In genomic region chr3:525415-525814, GRCh38 we compare ENCODE assay signal across 23 cellular contexts.
"Had no signal": no experiment of that assay in that cellular context is flagged by ENCODE, and none has a peak within 500 bp of the region (broad histone marks: within the 10 kb centered on the region; RNA-seq: fewer than 3 reads in every experiment).

No MANE protein-coding gene starts in this region.

- H3K27me3 Mint-ChIP-seq: naive B cell, progenitor cell of endocrine pancreas had no signal

- H3K27me3 ChIP-seq: dorsolateral prefrontal cortex, gastrocnemius medialis, heart right ventricle, pancreas, stomach, transverse colon had no signal

- H3K4me1 Mint-ChIP-seq: naive B cell had no signal

- DNase-seq: cortex of kidney; dorsolateral prefrontal cortex; effector CD8-positive, alpha-beta T cell; gastrocnemius medialis; heart right ventricle; islet precursor cell; left ventricle myocardium inferior; mesenchymal stem cell; naive B cell; occipital lobe; pancreas; right cardiac atrium; small intestine; stimulated activated CD4-positive, alpha-beta T cell treated with anti-CD3 and anti-CD28 coated beads, Interleukin-12 subunit alpha, Interleukin-12 subunit beta, amount 100 ng/mL, for 4 hours; stimulated activated naive CD4-positive, alpha-beta T cell; stomach; substantia nigra; transverse colon had no signal

- H3K9me3 ChIP-seq: gastrocnemius medialis, pancreas, thoracic aorta, transverse colon had no signal

- H3K36me3 Mint-ChIP-seq: naive B cell had no signal

- H3K36me3 ChIP-seq: gastrocnemius medialis, heart right ventricle, left ventricle myocardium inferior, pancreas, stomach, thoracic aorta, transverse colon had no signal

- H3K4me3 Mint-ChIP-seq: naive B cell, nephron had no signal

- H3K27ac ChIP-seq: dorsolateral prefrontal cortex, gastrocnemius medialis, heart right ventricle, left ventricle myocardium inferior, pancreas, stomach, thoracic aorta, transverse colon had no signal

- H3K27ac Mint-ChIP-seq: naive B cell, nephron, progenitor cell of endocrine pancreas had no signal

- H3K4me3 ChIP-seq: dorsolateral prefrontal cortex, gastrocnemius medialis, heart right ventricle, left ventricle myocardium inferior, lung, pancreas, stomach, thoracic aorta, transverse colon had no signal

- H3K4me1 ChIP-seq: gastrocnemius medialis, heart right ventricle, left ventricle myocardium inferior, pancreas, stomach, transverse colon had no signal

- ATAC-seq: esophagus mucosa, gastrocnemius medialis, heart right ventricle, pancreas, right cardiac atrium had no signal
